28 cellular contexts compared by ENCODE assay signal in the genomic region with DNA sequence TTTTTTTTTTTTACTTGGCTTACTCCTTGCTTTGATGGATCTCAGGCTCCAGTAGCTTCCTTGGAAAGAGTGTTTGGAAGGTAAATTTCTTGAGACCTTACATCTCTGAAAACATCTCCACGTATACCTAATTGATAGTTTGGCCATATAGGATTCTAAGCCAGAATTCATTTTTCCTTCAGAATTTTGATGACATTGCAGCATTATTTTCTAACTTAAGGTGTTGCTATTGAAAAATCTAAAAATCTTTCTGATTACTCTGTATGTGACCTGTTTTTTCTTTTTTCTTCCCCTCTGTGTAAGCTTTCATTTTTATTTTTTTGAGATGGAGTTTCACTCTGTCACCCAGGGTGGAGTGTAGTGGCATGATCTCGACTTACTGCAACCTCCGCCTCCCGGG.
"Had no signal": no experiment of that assay in that cellular context is flagged by ENCODE, and none has a peak within 500 bp of the region (broad histone marks: within the 10 kb centered on the region; RNA-seq: fewer than 3 reads in every experiment).

No MANE protein-coding gene starts in this region.

- H3K9me3 Mint-ChIP-seq: activated CD4-positive, alpha-beta memory T cell treated with anti-CD3 and anti-CD28 coated beads, Interleukin-2, amount 10 ng/mL, durations not matched to agents 7 days and 5 days; activated CD4-positive, alpha-beta T cell treated with anti-CD3 and anti-CD28 coated beads, Interleukin-2, amount 10 ng/mL, durations not matched to agents 7 days and 5 days; activated naive CD4-positive, alpha-beta T cell treated with anti-CD3 and anti-CD28 coated beads, Interleukin-2, amount 10 ng/mL, durations not matched to agents 7 days and 5 days; activated naive CD4-positive, alpha-beta T cell treated with anti-CD3 and anti-CD28 coated beads, Interleukin-2, amount 50 U/mL, for 72 hours; activated naive CD8-positive, alpha-beta T cell treated with anti-CD3 and anti-CD28 coated beads, Interleukin-2, amount 10 ng/mL, durations not matched to agents 7 days and 5 days; activated T-cell treated with anti-CD3 and anti-CD28 coated beads, Interleukin-2, amount 50 U/mL, for 4 hours; brain; T-helper 1 cell treated with Interleukin-12 subunit alpha and Interleukin-12 subunit beta and Interleukin-4 antibody, amounts not matched to agents 30 μg/mL and 1 μg/mL, for 36 hours; T-helper 2 cell treated with Interferon-gamma antibody and Interleukin-4, amounts not matched to agents 5 μg/mL and 100 μg/mL, for 36 hours had no signal

- H3K4me3 ChIP-seq: ascending aorta, breast epithelium, cardiac muscle cell, colonic mucosa had no signal

- H3K27ac Mint-ChIP-seq: activated CD4-positive, alpha-beta memory T cell treated with anti-CD3 and anti-CD28 coated beads, Interleukin-2, amount 10 ng/mL, durations not matched to agents 7 days and 5 days; activated CD4-positive, alpha-beta T cell treated with anti-CD3 and anti-CD28 coated beads, Interleukin-2, amount 10 ng/mL, durations not matched to agents 7 days and 5 days; activated naive CD4-positive, alpha-beta T cell treated with anti-CD3 and anti-CD28 coated beads, Interleukin-2, amount 10 ng/mL, durations not matched to agents 7 days and 5 days; activated naive CD4-positive, alpha-beta T cell treated with anti-CD3 and anti-CD28 coated beads, Interleukin-2, amount 50 U/mL, for 72 hours; activated naive CD8-positive, alpha-beta T cell treated with anti-CD3 and anti-CD28 coated beads, Interleukin-2, amount 10 ng/mL, durations not matched to agents 7 days and 5 days; brain; T-helper 1 cell treated with Interleukin-12 subunit alpha and Interleukin-12 subunit beta and Interleukin-4 antibody, amounts not matched to agents 30 μg/mL and 1 μg/mL, for 36 hours; T-helper 2 cell treated with Interferon-gamma antibody and Interleukin-4, amounts not matched to agents 5 μg/mL and 100 μg/mL, for 36 hours had no signal

- H3K27ac ChIP-seq: ascending aorta, breast epithelium, cardiac muscle cell, colonic mucosa, epithelial cell of prostate had no signal

- H3K4me1 Mint-ChIP-seq: activated CD4-positive, alpha-beta T cell treated with anti-CD3 and anti-CD28 coated beads, Interleukin-2, amount 10 ng/mL, durations not matched to agents 7 days and 5 days; activated naive CD4-positive, alpha-beta T cell treated with anti-CD3 and anti-CD28 coated beads, Interleukin-2, amount 10 ng/mL, durations not matched to agents 7 days and 5 days; activated naive CD8-positive, alpha-beta T cell treated with anti-CD3 and anti-CD28 coated beads, Interleukin-2, amount 10 ng/mL, durations not matched to agents 7 days and 5 days had no signal

- H3K4me3 Mint-ChIP-seq: activated CD4-positive, alpha-beta memory T cell treated with anti-CD3 and anti-CD28 coated beads, Interleukin-2, amount 10 ng/mL, durations not matched to agents 7 days and 5 days; activated CD4-positive, alpha-beta T cell treated with anti-CD3 and anti-CD28 coated beads, Interleukin-2, amount 10 ng/mL, durations not matched to agents 7 days and 5 days; activated naive CD4-positive, alpha-beta T cell treated with anti-CD3 and anti-CD28 coated beads, Interleukin-2, amount 10 ng/mL, durations not matched to agents 7 days and 5 days; activated naive CD8-positive, alpha-beta T cell treated with anti-CD3 and anti-CD28 coated beads, Interleukin-2, amount 10 ng/mL, durations not matched to agents 7 days and 5 days; activated T-cell treated with anti-CD3 and anti-CD28 coated beads, Interleukin-2, amount 50 U/mL, for 4 hours; brain; T-helper 1 cell treated with Interleukin-12 subunit alpha and Interleukin-12 subunit beta and Interleukin-4 antibody, amounts not matched to agents 30 μg/mL and 1 μg/mL, for 36 hours; T-helper 2 cell treated with Interferon-gamma antibody and Interleukin-4, amounts not matched to agents 5 μg/mL and 100 μg/mL, for 36 hours had no signal

- DNase-seq: activated CD4-positive, alpha-beta memory T cell treated with anti-CD3 and anti-CD28 coated beads, Interleukin-2, amount 10 ng/mL, durations not matched to agents 7 days and 5 days; activated CD4-positive, alpha-beta T cell treated with anti-CD3 and anti-CD28 coated beads for 1 hour; activated CD4-positive, alpha-beta T cell treated with anti-CD3 and anti-CD28 coated beads for 4 hours; activated CD4-positive, alpha-beta T cell treated with anti-CD3 and anti-CD28 coated beads, Interleukin-2, amount 10 ng/mL, durations not matched to agents 7 days and 5 days; activated CD4-positive, alpha-beta T cell treated with anti-CD3 and anti-CD28 coated beads, Interleukin-2, amount 50 U/mL, for 4 hours; activated gamma-delta T cell; activated naive CD4-positive, alpha-beta T cell; activated naive CD4-positive, alpha-beta T cell treated with anti-CD3 and anti-CD28 coated beads, Interleukin-2, amount 10 ng/mL, durations not matched to agents 7 days and 5 days; activated naive CD8-positive, alpha-beta T cell treated with anti-CD3 and anti-CD28 coated beads, Interleukin-2, amount 10 ng/mL, durations not matched to agents 7 days and 5 days; activated T-cell treated with anti-CD3 and anti-CD28 coated beads, Interleukin-2, amount 50 U/mL, for 4 hours; central memory CD4-positive, alpha-beta T cell; cerebellar nuclear complex; colonic mucosa; effector CD8-positive, alpha-beta T cell; foreskin fibroblast; hypothalamus; T1000 had no signal

- H3K27me3 ChIP-seq: ascending aorta, breast epithelium, cardiac muscle cell, colonic mucosa had no signal

- H3K27me3 Mint-ChIP-seq: activated CD4-positive, alpha-beta memory T cell treated with anti-CD3 and anti-CD28 coated beads, Interleukin-2, amount 10 ng/mL, durations not matched to agents 7 days and 5 days; activated CD4-positive, alpha-beta T cell treated with anti-CD3 and anti-CD28 coated beads, Interleukin-2, amount 10 ng/mL, durations not matched to agents 7 days and 5 days; activated naive CD4-positive, alpha-beta T cell treated with anti-CD3 and anti-CD28 coated beads, Interleukin-2, amount 10 ng/mL, durations not matched to agents 7 days and 5 days had no signal

- H3K36me3 Mint-ChIP-seq: activated naive CD4-positive, alpha-beta T cell treated with anti-CD3 and anti-CD28 coated beads, Interleukin-2, amount 10 ng/mL, durations not matched to agents 7 days and 5 days; activated naive CD4-positive, alpha-beta T cell treated with anti-CD3 and anti-CD28 coated beads, Interleukin-2, amount 50 U/mL, for 72 hours; activated naive CD8-positive, alpha-beta T cell treated with anti-CD3 and anti-CD28 coated beads, Interleukin-2, amount 10 ng/mL, durations not matched to agents 7 days and 5 days had no signal

- H3K36me3 ChIP-seq: breast epithelium, cardiac muscle cell, colonic mucosa had no signal

- FAIRE-seq: endometrium, endothelial cell of umbilical vein, frontal cortex had no signal

- ATAC-seq: activated naive CD4-positive, alpha-beta T cell treated with anti-CD3 and anti-CD28 coated beads, Interleukin-2, amount 50 U/mL, for 72 hours; activated T-cell treated with anti-CD3 and anti-CD28 coated beads, Interleukin-2, amount 50 U/mL, for 4 hours had no signal

- H3K9me3 ChIP-seq: ascending aorta, breast epithelium, colonic mucosa had no signal

- H3K4me1 ChIP-seq: ascending aorta, breast epithelium, colonic mucosa had no signal
